ENCODE assay signal across 1 cellular context in the genomic region with DNA sequence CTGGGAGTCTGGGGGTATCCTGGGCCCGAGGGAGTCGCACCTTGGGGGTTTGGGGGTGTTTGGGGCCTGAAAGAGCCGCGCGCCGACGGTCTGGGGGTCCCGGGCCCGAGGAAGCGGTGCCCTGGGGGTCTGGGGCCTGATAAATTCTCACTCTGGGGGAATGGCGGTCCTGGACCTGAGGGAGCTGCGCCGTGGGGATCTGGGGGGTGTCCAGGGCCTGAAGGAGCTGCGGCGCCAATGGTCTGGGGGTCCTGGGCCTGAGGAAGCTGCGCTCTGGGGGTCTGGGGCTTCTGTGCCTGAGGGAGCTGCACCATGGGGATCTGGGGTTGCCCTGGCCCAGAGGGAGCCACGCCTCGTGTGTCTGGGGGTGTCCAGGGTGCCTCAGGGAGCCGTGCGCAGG.
TF ChIP-seq lines count a peak whose summit lies in the region.

No MANE protein-coding gene starts in this region.

TF ChIP-seq in HepG2, 621 proteins besides CTCF, POLR2A, EP300 and RAD21:
- TF ChIP-seq, protein P1, sequence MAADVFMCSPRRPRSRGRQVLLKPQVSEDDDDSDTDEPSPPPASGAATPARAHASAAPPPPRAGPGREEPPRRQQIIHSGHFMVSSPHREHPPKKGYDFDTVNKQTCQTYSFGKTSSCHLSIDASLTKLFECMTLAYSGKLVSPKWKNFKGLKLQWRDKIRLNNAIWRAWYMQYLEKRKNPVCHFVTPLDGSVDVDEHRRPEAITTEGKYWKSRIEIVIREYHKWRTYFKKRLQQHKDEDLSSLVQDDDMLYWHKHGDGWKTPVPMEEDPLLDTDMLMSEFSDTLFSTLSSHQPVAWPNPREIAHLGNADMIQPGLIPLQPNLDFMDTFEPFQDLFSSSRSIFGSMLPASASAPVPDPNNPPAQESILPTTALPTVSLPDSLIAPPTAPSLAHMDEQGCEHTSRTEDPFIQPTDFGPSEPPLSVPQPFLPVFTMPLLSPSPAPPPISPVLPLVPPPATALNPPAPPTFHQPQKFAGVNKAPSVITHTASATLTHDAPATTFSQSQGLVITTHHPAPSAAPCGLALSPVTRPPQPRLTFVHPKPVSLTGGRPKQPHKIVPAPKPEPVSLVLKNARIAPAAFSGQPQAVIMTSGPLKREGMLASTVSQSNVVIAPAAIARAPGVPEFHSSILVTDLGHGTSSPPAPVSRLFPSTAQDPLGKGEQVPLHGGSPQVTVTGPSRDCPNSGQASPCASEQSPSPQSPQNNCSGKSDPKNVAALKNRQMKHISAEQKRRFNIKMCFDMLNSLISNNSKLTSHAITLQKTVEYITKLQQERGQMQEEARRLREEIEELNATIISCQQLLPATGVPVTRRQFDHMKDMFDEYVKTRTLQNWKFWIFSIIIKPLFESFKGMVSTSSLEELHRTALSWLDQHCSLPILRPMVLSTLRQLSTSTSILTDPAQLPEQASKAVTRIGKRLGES (CRISPR knock-in tag; IDR thresholded peaks at IDR 0.05; ENCODE audit: borderline replicate concordance), result no peak
- TF ChIP-seq NFYC (CRISPR knock-in tag; IDR thresholded peaks at IDR 0.05), result no peak
- no peak for TF ChIP-seq ZNF333 (CRISPR knock-in tag; IDR thresholded peaks at IDR 0.05; ENCODE audit: borderline replicate concordance)
- no peak for TF ChIP-seq MEF2D (CRISPR knock-in tag; IDR thresholded peaks at IDR 0.05)
- no peak for TF ChIP-seq ZFP36L1 (CRISPR knock-in tag; IDR thresholded peaks at IDR 0.05)
- TF ChIP-seq SP2 (CRISPR knock-in tag; IDR thresholded peaks at IDR 0.05), result no peak
- no peak for TF ChIP-seq PCBP2 (optimal IDR thresholded peaks at IDR 0.05; ENCODE audit: low read depth, low read length, poor library complexity, severe bottlenecking)
- TF ChIP-seq NKX3-1 (CRISPR knock-in tag; IDR thresholded peaks at IDR 0.05), result no peak
- TF ChIP-seq, protein P2, sequence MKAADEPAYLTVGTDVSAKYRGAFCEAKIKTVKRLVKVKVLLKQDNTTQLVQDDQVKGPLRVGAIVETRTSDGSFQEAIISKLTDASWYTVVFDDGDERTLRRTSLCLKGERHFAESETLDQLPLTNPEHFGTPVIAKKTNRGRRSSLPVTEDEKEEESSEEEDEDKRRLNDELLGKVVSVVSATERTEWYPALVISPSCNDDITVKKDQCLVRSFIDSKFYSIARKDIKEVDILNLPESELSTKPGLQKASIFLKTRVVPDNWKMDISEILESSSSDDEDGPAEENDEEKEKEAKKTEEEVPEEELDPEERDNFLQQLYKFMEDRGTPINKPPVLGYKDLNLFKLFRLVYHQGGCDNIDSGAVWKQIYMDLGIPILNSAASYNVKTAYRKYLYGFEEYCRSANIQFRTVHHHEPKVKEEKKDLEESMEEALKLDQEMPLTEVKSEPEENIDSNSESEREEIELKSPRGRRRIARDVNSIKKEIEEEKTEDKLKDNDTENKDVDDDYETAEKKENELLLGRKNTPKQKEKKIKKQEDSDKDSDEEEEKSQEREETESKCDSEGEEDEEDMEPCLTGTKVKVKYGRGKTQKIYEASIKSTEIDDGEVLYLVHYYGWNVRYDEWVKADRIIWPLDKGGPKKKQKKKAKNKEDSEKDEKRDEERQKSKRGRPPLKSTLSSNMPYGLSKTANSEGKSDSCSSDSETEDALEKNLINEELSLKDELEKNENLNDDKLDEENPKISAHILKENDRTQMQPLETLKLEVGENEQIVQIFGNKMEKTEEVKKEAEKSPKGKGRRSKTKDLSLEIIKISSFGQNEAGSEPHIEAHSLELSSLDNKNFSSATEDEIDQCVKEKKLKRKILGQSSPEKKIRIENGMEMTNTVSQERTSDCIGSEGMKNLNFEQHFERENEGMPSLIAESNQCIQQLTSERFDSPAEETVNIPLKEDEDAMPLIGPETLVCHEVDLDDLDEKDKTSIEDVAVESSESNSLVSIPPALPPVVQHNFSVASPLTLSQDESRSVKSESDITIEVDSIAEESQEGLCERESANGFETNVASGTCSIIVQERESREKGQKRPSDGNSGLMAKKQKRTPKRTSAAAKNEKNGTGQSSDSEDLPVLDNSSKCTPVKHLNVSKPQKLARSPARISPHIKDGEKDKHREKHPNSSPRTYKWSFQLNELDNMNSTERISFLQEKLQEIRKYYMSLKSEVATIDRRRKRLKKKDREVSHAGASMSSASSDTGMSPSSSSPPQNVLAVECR (CRISPR knock-in tag; IDR thresholded peaks at IDR 0.05; ENCODE audit: borderline replicate concordance), result 0 out of 2 replicates have a peak, but pooled peaks have one; percentile 19
- no peak for TF ChIP-seq ZNF766 (CRISPR knock-in tag; IDR thresholded peaks at IDR 0.05; ENCODE audit: borderline replicate concordance)
- TF ChIP-seq YEATS2 (CRISPR knock-in tag; IDR thresholded peaks at IDR 0.05; ENCODE audit: borderline replicate concordance), result no peak
- no peak for TF ChIP-seq ZNF556 (CRISPR knock-in tag; IDR thresholded peaks at IDR 0.05; ENCODE audit: borderline replicate concordance)
- no peak for TF ChIP-seq NCOA5 (CRISPR knock-in tag; IDR thresholded peaks at IDR 0.05)
- TF ChIP-seq HHEX (CRISPR knock-in tag; IDR thresholded peaks at IDR 0.05), result no peak
- TF ChIP-seq SOX13 (IDR thresholded peaks at IDR 0.05), result no peak
- no peak for TF ChIP-seq SOX13 (CRISPR knock-in tag; conservative IDR thresholded peaks at IDR 0.05 in 1 of 2, IDR thresholded peaks at IDR 0.05 in 1 of 2)
- no peak for TF ChIP-seq MEIS2 (CRISPR knock-in tag; IDR thresholded peaks at IDR 0.05)
- TF ChIP-seq IKZF4 (CRISPR knock-in tag; IDR thresholded peaks at IDR 0.05; ENCODE audit: borderline replicate concordance, low read depth, not compliant biosample characterization), result no peak
- TF ChIP-seq, protein P3, sequence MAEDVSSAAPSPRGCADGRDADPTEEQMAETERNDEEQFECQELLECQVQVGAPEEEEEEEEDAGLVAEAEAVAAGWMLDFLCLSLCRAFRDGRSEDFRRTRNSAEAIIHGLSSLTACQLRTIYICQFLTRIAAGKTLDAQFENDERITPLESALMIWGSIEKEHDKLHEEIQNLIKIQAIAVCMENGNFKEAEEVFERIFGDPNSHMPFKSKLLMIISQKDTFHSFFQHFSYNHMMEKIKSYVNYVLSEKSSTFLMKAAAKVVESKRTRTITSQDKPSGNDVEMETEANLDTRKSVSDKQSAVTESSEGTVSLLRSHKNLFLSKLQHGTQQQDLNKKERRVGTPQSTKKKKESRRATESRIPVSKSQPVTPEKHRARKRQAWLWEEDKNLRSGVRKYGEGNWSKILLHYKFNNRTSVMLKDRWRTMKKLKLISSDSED (CRISPR knock-in tag; IDR thresholded peaks at IDR 0.05), result no peak
- no peak for TF ChIP-seq ADNP (CRISPR knock-in tag; IDR thresholded peaks at IDR 0.05)
- TF ChIP-seq SAP130 (CRISPR knock-in tag; IDR thresholded peaks at IDR 0.05; ENCODE audit: low read depth), result peak; percentile 14; the same call in 1 of the 2 replicates
- peak; percentile 59; the same call in 1 of the 2 replicates for TF ChIP-seq ZNF891 (CRISPR knock-in tag; IDR thresholded peaks at IDR 0.05)
- no peak for TF ChIP-seq ARNT2 (CRISPR knock-in tag; IDR thresholded peaks at IDR 0.05; ENCODE audit: low read depth)
- no peak for TF ChIP-seq CBX1 (IDR thresholded peaks at IDR 0.05; ENCODE audit: low read depth)
- no peak for TF ChIP-seq ZSCAN25 (CRISPR knock-in tag; IDR thresholded peaks at IDR 0.05)
- no peak for TF ChIP-seq BCL6 (CRISPR knock-in tag; IDR thresholded peaks at IDR 0.05)
- TF ChIP-seq ZFX (CRISPR knock-in tag; IDR thresholded peaks at IDR 0.05; ENCODE audit: low read depth), result peak; percentile 45
- TF ChIP-seq HNRNPLL (IDR thresholded peaks at IDR 0.05; ENCODE audit: low read depth, low read length, poor library complexity, severe bottlenecking), result peak; percentile 27
- TF ChIP-seq ZMYM3 (CRISPR knock-in tag; IDR thresholded peaks at IDR 0.05), result no peak
- no peak for TF ChIP-seq SP140L (CRISPR knock-in tag; IDR thresholded peaks at IDR 0.05; ENCODE audit: borderline replicate concordance)
- 0 out of 2 replicates have a peak, but pooled peaks have one; percentile 26 for TF ChIP-seq PHF8 (CRISPR knock-in tag; IDR thresholded peaks at IDR 0.05)
